In genomic region chr2:152175368-152176112, GRCh38 we compare ENCODE assay signal across 8 cellular contexts. TPM values are rescaled to one million over a fixed set of nuclear protein-coding genes. Genes with fewer than 3 reads are reported as not detected.
A peak's percentile ranks its signal among the peaks of the same experiment; 100 is the strongest.
DNase-seq lines count a peak whose midpoint lies in the region; ATAC-seq and TF ChIP-seq lines count a peak whose summit lies in the region.

TSS of gene STAM2 (minus strand) at chr2:152175763. CDS start at chr2:152175642, 121 bp downstream.

- peak; percentile 73 for ATAC-seq in GM18868 (IDR thresholded peaks at IDR 0.05; ENCODE audit: unreplicated experiment)
- peak; percentile 78 for ATAC-seq in HG03108 (IDR thresholded peaks at IDR 0.05; ENCODE audit: unreplicated experiment)

- peak; percentile 63 for TF ChIP-seq POLR2A in breast epithelium (IDR thresholded peaks at IDR 0.05)

- no peaks in the 10 kb centered on the region for H3K27me3 ChIP-seq in breast epithelium

- H3K27ac ChIP-seq in VCaP = peak within 1 kb of the TSS; percentile 96
- peak within 1 kb of the TSS; percentile 97 for H3K27ac ChIP-seq in breast epithelium
- peak within 1 kb of the TSS; percentile 85 to 100 (median 98) for H3K27ac ChIP-seq in skin epidermis

- H3K9me3 ChIP-seq in breast epithelium (no peaks in the 10 kb centered on the region), iPS-18c (ENCODE audit: control insufficient read depth, insufficient read depth, low read length) (no peaks in the 10 kb centered on the region)

- TF ChIP-seq CTCF in VCaP (conservative IDR thresholded peaks at IDR 0.05) (peak; percentile 93), breast epithelium (IDR thresholded peaks at IDR 0.05) (peak; percentile 88 to 95 (median 90))

- intact Hi-C loops in breast epithelium (cut with DNase I; ENCODE audit: low total_unique reads) = no loop called here

- DNase-seq in AG08395 (ENCODE audit: low spot score) = peak; percentile 96
- peak; percentile 89 for DNase-seq in NCI-H2171 treated with DMSO at 0.1 percent for 48 hours (lab: John Stamatoyannopoulos, UW)
- DNase-seq in breast epithelium (ENCODE audit: low spot score in 2 of 2) = peak; percentile 85 to 93

- no peaks in the 10 kb centered on the region for H3K36me3 ChIP-seq in breast epithelium

- H3K4me1 ChIP-seq in breast epithelium = peaks cover 0 to 4% of the 10 kb centered on the region in 2 donors

- H3K4me3 ChIP-seq in breast epithelium = peak within 1 kb of the TSS; percentile 80 to 87 (median 82)
- H3K4me3 ChIP-seq in iPS-18c (ENCODE audit: insufficient read depth, low read depth, low read length) = peak within 1 kb of the TSS; percentile 99
- peak within 1 kb of the TSS; percentile 55 to 88 (median 67) for H3K4me3 ChIP-seq in skin epidermis

RNA-seq across cellular contexts. Expression of gene STAM2, which starts in this region (rescaled TPM):
- 10 to 100 TPM; 31.4 to 73.8 (median 44.6) TPM for total RNA-seq in breast epithelium

Comparison
In these comparisons a context has a peak if more than half of its experiments do, and no peak if none do; other contexts are left out.
1. Peak in every context shown above with its lines: DNase-seq, ATAC-seq, H3K4me3 ChIP-seq and H3K27ac ChIP-seq.